In the genomic region with DNA sequence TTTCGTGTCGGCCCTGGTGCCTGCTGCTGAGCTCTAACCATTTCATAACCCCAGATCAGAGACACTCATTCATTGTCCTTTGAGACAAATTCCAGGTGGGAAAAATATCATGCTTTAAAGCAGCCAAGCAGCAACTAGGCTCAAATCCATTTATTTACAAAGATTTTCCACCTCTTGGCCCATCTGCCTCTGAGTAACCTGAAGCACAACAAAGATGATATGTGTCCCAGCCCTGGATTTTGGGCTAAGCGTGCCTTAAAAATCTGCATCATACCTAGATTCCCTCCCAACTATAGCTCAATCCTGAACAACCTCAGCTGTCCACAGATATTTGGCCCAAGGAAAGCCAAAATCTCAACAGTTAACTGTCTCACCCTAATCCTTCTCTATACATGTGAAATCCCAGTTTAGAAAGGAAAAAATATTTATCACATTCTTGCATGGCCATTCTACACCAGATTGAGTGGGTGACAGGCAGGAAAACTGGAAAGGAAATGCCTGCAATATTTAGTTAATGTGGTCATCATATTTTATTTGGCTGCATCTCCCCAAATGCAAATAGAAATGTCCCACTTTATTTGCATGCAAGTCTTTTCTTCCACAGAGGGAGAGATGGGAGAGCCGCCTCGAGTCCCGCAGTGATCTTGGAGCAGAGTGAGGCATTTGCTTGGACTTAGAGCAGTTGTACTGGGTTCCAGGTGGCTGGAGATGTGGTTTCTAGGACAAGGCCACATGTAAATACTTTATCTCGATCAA, we compare ENCODE assay signal across 11 cellular contexts.
DNase-seq lines count a peak whose midpoint lies in the region; ATAC-seq, FAIRE-seq and TF ChIP-seq lines count a peak whose summit lies in the region.
"Had no signal": no experiment of that assay in that cellular context is flagged by ENCODE, and none has a peak within 500 bp of the region (broad histone marks: within the 10 kb centered on the region; RNA-seq: fewer than 3 reads in every experiment).

No MANE protein-coding gene starts in this region.

- no peak overlapping the region for H3K4me3 ChIP-seq in endothelial cell of umbilical vein (replicated peaks in 1 of 3; ENCODE audit: insufficient read depth in 1 of 3, low read depth in 1 of 3, low read length in 3 of 3)
- H3K4me3 ChIP-seq: skin epidermis had no signal

- no peaks in the 10 kb centered on the region for H3K9me1 ChIP-seq in endothelial cell of umbilical vein (replicated peaks; ENCODE audit: control insufficient read depth, extremely low read depth, insufficient read depth, low read length)

- H3K9me3 ChIP-seq in endothelial cell of umbilical vein (replicated peaks; ENCODE audit: control insufficient read depth, insufficient read depth, low read length), result no peaks in the 10 kb centered on the region

- H3K27ac Mint-ChIP-seq in activated CD4-positive, alpha-beta memory T cell treated with anti-CD3 and anti-CD28 coated beads for 36 hours, result no peak overlapping the region
- H3K27ac Mint-ChIP-seq: activated CD4-positive, alpha-beta T cell treated with anti-CD3 and anti-CD28 coated beads for 36 hours had no signal

- H3K27ac ChIP-seq in endothelial cell of umbilical vein (ENCODE audit: insufficient read depth, low read depth, low read length), result peak overlapping the region; percentile 90
- H3K27ac ChIP-seq: skin epidermis had no signal

- dilution Hi-C loops in endothelial cell of umbilical vein (cut with MboI; ENCODE audit: extremely low pct_ligation_motif_present, low sequenced_read_pairs), result no loop called here

- intact Hi-C loops in endothelial cell of umbilical vein (cut with micrococcal nuclease), result loop anchor here (1.0 to 10.0 kb wide), 9 partner anchors 22 to 484 kb away; a partner anchor contains a TSS
- intact Hi-C loops in activated CD4-positive, alpha-beta memory T cell treated with anti-CD3 and anti-CD28 coated beads for 36 hours (cut with micrococcal nuclease), result no loop called here

- H3K4me2 ChIP-seq in endothelial cell of umbilical vein (ENCODE audit: insufficient read depth, low read length), result peak overlapping the region; percentile 74

- no peak for ATAC-seq in GM18519 (IDR thresholded peaks at IDR 0.05; ENCODE audit: low FRiP score, unreplicated experiment)
- no peak for ATAC-seq in GM18873 (IDR thresholded peaks at IDR 0.05; ENCODE audit: low FRiP score, unreplicated experiment)
- ATAC-seq: activated CD4-positive, alpha-beta T cell treated with anti-CD3 and anti-CD28 coated beads for 36 hours had no signal

- POLR2A ChIA-PET in endothelial cell of umbilical vein (lab: Charles Lee), result no interaction called here
- POLR2A ChIA-PET in activated CD4-positive, alpha-beta memory T cell treated with anti-CD3 and anti-CD28 coated beads for 36 hours (lab: Charles Lee), result no interaction called here

- in situ Hi-C loops in G401 (cut with HindIII; ENCODE audit: low sequenced_read_pairs), result no loop called here

- CTCF ChIA-PET in endothelial cell of umbilical vein (lab: Charles Lee), result interaction anchor here (3.5 kb wide), 1 partner anchor 121 kb away, joined by 9 read pairs; no protein-coding TSS in a partner anchor
- CTCF ChIA-PET in activated CD4-positive, alpha-beta memory T cell treated with anti-CD3 and anti-CD28 coated beads for 36 hours (lab: Charles Lee), result interaction anchor here (0.6 kb wide), 1 partner anchor 505 kb away, joined by 3 read pairs; no protein-coding TSS in a partner anchor

- H3K4me3 Mint-ChIP-seq in activated CD4-positive, alpha-beta memory T cell treated with anti-CD3 and anti-CD28 coated beads for 36 hours, result no peak overlapping the region
- H3K4me3 Mint-ChIP-seq: activated CD4-positive, alpha-beta T cell treated with anti-CD3 and anti-CD28 coated beads for 36 hours had no signal

- DNase-seq in G401 (ENCODE audit: low spot score) (peak; percentile 0), RPMI7951 (ENCODE audit: low read depth) (peak; percentile 57), endothelial cell of umbilical vein (ENCODE audit: low read depth, low spot score) (peak; percentile 81), pulmonary artery endothelial cell (ENCODE audit: low read depth, low spot score) (peak; percentile 55), germinal center (ENCODE audit: low spot score) (no peak)
- DNase-seq in activated CD4-positive, alpha-beta memory T cell treated with anti-CD3 and anti-CD28 coated beads for 36 hours, result no peak
- DNase-seq: activated CD4-positive, alpha-beta T cell treated with anti-CD3 and anti-CD28 coated beads for 36 hours; activated gamma-delta T cell had no signal

- H3K27me3 ChIP-seq in endothelial cell of umbilical vein (ENCODE audit: control insufficient read depth in 2 of 2, insufficient read depth in 2 of 2, low read length in 2 of 2), result no peaks in the 10 kb centered on the region

- H3K4me1 Mint-ChIP-seq in activated CD4-positive, alpha-beta memory T cell treated with anti-CD3 and anti-CD28 coated beads for 36 hours (ENCODE audit: low read depth), result no peaks in the 10 kb centered on the region
- H3K4me1 Mint-ChIP-seq: activated CD4-positive, alpha-beta T cell treated with anti-CD3 and anti-CD28 coated beads for 36 hours had no signal

- TF ChIP-seq CTCF in endothelial cell of umbilical vein (IDR thresholded peaks at IDR 0.05; ENCODE audit: extremely low read depth in 1 of 2, insufficient read depth in 1 of 2, low read depth in 1 of 2, low read length in 2 of 2), result no peak

- no peaks in the 10 kb centered on the region for H3K27me3 Mint-ChIP-seq in activated CD4-positive, alpha-beta memory T cell treated with anti-CD3 and anti-CD28 coated beads for 36 hours
- H3K27me3 Mint-ChIP-seq: activated CD4-positive, alpha-beta T cell treated with anti-CD3 and anti-CD28 coated beads for 36 hours had no signal

- H3K36me3 ChIP-seq in endothelial cell of umbilical vein (ENCODE audit: control insufficient read depth in 2 of 2, extremely low read depth in 1 of 2, insufficient read depth in 2 of 2, low read length in 2 of 2), result no peaks in the 10 kb centered on the region

- TSS peak; percentile 74 for BruUV-seq in endothelial cell of umbilical vein (replicated peaks; lab: Mats Ljungman, UMichigan)

- FAIRE-seq in endothelial cell of umbilical vein (lab: Jason Lieb, UNC), result peak; percentile 100

- no peaks in the 10 kb centered on the region for H4K20me1 ChIP-seq in endothelial cell of umbilical vein (replicated peaks; ENCODE audit: control insufficient read depth, extremely low read depth, insufficient read depth, low read length)

- no peaks in the 10 kb centered on the region for H3K9me3 Mint-ChIP-seq in activated CD4-positive, alpha-beta memory T cell treated with anti-CD3 and anti-CD28 coated beads for 36 hours

- peak overlapping the region; percentile 49 for H3K9ac ChIP-seq in endothelial cell of umbilical vein (replicated peaks; ENCODE audit: extremely low read depth, insufficient read depth, low read length)

- H3K36me3 Mint-ChIP-seq in activated CD4-positive, alpha-beta memory T cell treated with anti-CD3 and anti-CD28 coated beads for 36 hours, result no peaks in the 10 kb centered on the region

- peak overlapping the region; percentile 4 for H2AFZ ChIP-seq in endothelial cell of umbilical vein (ENCODE audit: low read depth, low read length)

- TF ChIP-seq POLR2A in endothelial cell of umbilical vein (IDR thresholded peaks at IDR 0.05; ENCODE audit: low read depth, low read length), result no peak

- H3K4me1 ChIP-seq in endothelial cell of umbilical vein (ENCODE audit: control insufficient read depth, extremely low read depth, insufficient read depth, low read length), result peaks cover 27% of the 10 kb centered on the region

- no peaks in the 10 kb centered on the region for H3K79me2 ChIP-seq in endothelial cell of umbilical vein (ENCODE audit: control insufficient read depth, insufficient read depth, low read length)

TF ChIP-seq in endothelial cell of umbilical vein, 7 proteins besides CTCF, POLR2A, EP300 and RAD21:
- TF ChIP-seq JUN (IDR thresholded peaks at IDR 0.05; ENCODE audit: borderline replicate concordance, insufficient read depth, insufficient read length, low read depth) (peak; percentile 82), GATA2 (IDR thresholded peaks at IDR 0.05; ENCODE audit: insufficient read depth, insufficient read length, low read depth, low read length) (no peak), POLR2AphosphoS5 (IDR thresholded peaks at IDR 0.05; ENCODE audit: insufficient read depth, low read depth, low read length) (peak; percentile 56), FOS (IDR thresholded peaks at IDR 0.05; ENCODE audit: borderline replicate concordance, insufficient read depth, low read length) (peak; percentile 55), MYC (IDR thresholded peaks at IDR 0.05; ENCODE audit: low read depth, low read length) (no peak), EZH2 (IDR thresholded peaks at IDR 0.05; ENCODE audit: borderline replicate concordance, low read depth, low read length, severe bottlenecking) (no peak)
- TF ChIP-seq, protein P1, sequence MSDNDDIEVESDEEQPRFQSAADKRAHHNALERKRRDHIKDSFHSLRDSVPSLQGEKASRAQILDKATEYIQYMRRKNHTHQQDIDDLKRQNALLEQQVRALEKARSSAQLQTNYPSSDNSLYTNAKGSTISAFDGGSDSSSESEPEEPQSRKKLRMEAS (IDR thresholded peaks at IDR 0.05; ENCODE audit: insufficient read depth, insufficient read length), result no peak

Comparison
In these comparisons a context has a peak if more than half of its experiments do, and no peak if none do; other contexts are left out.
1. DNase-seq: peak in G401 (single experiment), RPMI7951 (single experiment), endothelial cell of umbilical vein (single experiment) and pulmonary artery endothelial cell (single experiment); none in activated CD4-positive, alpha-beta memory T cell treated with anti-CD3 and anti-CD28 coated beads for 36 hours (single experiment) and germinal center (single experiment).